8 cellular contexts compared by ENCODE assay signal in genomic region chr16:89319883-89320716, GRCh38.
DNase-seq lines count a peak whose midpoint lies in the region; ATAC-seq and TF ChIP-seq lines count a peak whose summit lies in the region.

No MANE protein-coding gene starts in this region.

- H3K9ac ChIP-seq in NT2/D1 (ENCODE audit: insufficient read length, low read depth) = peak overlapping the region; percentile 77

- H3K27ac ChIP-seq in adrenal gland = peak overlapping the region; percentile 86 to 97 (median 88)

- H3K36me3 ChIP-seq in NT2/D1 (ENCODE audit: insufficient read depth, insufficient read length, low read length) = peaks cover 30% of the 10 kb centered on the region
- H3K36me3 ChIP-seq in adrenal gland (replicated peaks in 1 of 2) = no peaks in the 10 kb centered on the region

- no peak for TF ChIP-seq CTCF in adrenal gland (IDR thresholded peaks at IDR 0.05)

- H3K9me3 ChIP-seq in NT2/D1 (ENCODE audit: insufficient read depth, low read length) = no peaks in the 10 kb centered on the region
- no peaks in the 10 kb centered on the region for H3K9me3 ChIP-seq in adrenal gland (replicated peaks in 1 of 3)

- intact Hi-C loops in Right ventricle myocardium inferior (cut with DNase I) = loop anchor here (1.0 to 10.0 kb wide), 2 partner anchors 20 to 335 kb away; partner anchors contain the start of genes CHMP1A and SPATA33
- intact Hi-C loops in cardiac septum (cut with DNase I) = no loop called here
- intact Hi-C loops in adrenal gland (cut with DNase I) = loop anchor here in 1 of 2 donors (10.0 kb wide), 1 partner anchor 185 kb away; the partner anchor contains the start of gene SPG7

- 4 to 11% (median 8%) methylated on average over 15 to 29 of the region's 29 CpGs for WGBS in adrenal gland, 4 donors

- peaks cover 57% of the 10 kb centered on the region for H3K4me1 ChIP-seq in NT2/D1 (ENCODE audit: insufficient read depth, insufficient read length)
- H3K4me1 ChIP-seq in adrenal gland (replicated peaks in 1 of 2) = peaks cover 49 to 97% of the 10 kb centered on the region in 2 donors

- no peak overlapping the region for H3K4me3 ChIP-seq in NT2/D1 (ENCODE audit: insufficient read length, low read depth)
- H3K4me3 ChIP-seq in adrenal gland = peak overlapping the region in 1 of 4 donors; percentile 24

- no peaks in the 10 kb centered on the region for H3K27me3 ChIP-seq in NT2/D1 (ENCODE audit: insufficient read depth, insufficient read length)
- no peaks in the 10 kb centered on the region for H3K27me3 ChIP-seq in adrenal gland

- peak in 1 of 2 donors; percentile 65 for TF ChIP-seq POLR2A in adrenal gland (IDR thresholded peaks at IDR 0.05)

- ATAC-seq in Right ventricle myocardium inferior (peak; percentile 61), HG03135 (IDR thresholded peaks at IDR 0.05; ENCODE audit: unreplicated experiment) (no peak), HG03469 (IDR thresholded peaks at IDR 0.05; ENCODE audit: unreplicated experiment) (no peak)

- DNase-seq in Right ventricle myocardium inferior (ENCODE audit: missing footprints) (peak; percentile 76), cardiac septum (ENCODE audit: low spot score) (no peak), NT2/D1 (ENCODE audit: low read depth, low spot score) (peak; percentile 39), adrenal gland (peak; percentile 79 to 93 (median 88)), iris pigment epithelial cell (ENCODE audit: low read depth) (peak; percentile 85)
- peak; percentile 57 to 65 for DNase-seq in stimulated activated CD4-positive, alpha-beta T cell treated with anti-CD3 and anti-CD28 coated beads, Interleukin-2, amount 100 ng/mL, for 24 hours
